Comparison of ENCODE assay signal across 1 cellular context in genomic region chr1:31531177-31532000, GRCh38.
TF ChIP-seq lines count a peak whose summit lies in the region.

No MANE protein-coding gene starts in this region.

TF ChIP-seq in WTC11, 78 proteins besides CTCF, POLR2A, EP300 and RAD21 (continued from another document):
- TF ChIP-seq ESRRA (CRISPR knock-in tag; IDR thresholded peaks at IDR 0.05; ENCODE audit: borderline replicate concordance) (no peak), TP53 (CRISPR knock-in tag; IDR thresholded peaks at IDR 0.05) (no peak), MYBL2 (CRISPR knock-in tag; IDR thresholded peaks at IDR 0.05) (no peak), SOX15 (CRISPR knock-in tag; IDR thresholded peaks at IDR 0.05) (no peak)
